In the genomic region with DNA sequence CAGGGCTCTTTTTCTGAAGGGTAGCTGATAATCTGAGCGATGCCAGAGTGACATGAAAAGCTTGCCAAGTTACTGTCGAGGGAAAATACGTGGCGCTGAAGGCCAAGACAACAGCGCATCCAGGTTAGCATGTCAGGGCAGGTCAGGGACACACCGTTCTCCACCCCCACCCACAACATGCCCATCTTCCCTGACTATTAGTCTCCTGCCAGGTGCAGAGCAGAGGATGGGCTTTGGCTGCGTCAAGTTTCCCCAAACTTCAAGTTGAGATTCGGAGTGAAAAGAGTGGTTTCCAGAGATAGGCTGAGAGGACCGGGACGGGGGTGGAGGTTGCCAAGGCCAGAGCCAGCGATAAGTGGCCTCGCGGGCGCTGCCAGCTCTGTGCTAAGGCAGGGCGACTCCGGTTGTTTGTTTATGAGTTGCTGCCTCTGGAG, we compare ENCODE assay signal across 13 cellular contexts. TPM values are rescaled to one million over a fixed set of nuclear protein-coding genes. Genes with fewer than 3 reads are reported as not detected.
DNase-seq lines count a peak whose midpoint lies in the region; ATAC-seq and TF ChIP-seq lines count a peak whose summit lies in the region.
"Had no signal": no experiment of that assay in that cellular context is flagged by ENCODE, and none has a peak within 500 bp of the region (broad histone marks: within the 10 kb centered on the region; RNA-seq: fewer than 3 reads in every experiment).

No MANE protein-coding gene starts in this region.

- CTCF ChIA-PET in SK-N-SH (lab: Yijun Ruan, JAX) = interaction anchor here (1.5 to 2.5 kb wide), 2 partner anchors 9 to 257 kb away, joined by 7 to 15 read pairs; no protein-coding TSS in a partner anchor

- H3K27ac ChIP-seq in SK-N-SH (ENCODE audit: low read depth in 2 of 2, low read length in 1 of 2) = no peak overlapping the region
- peak overlapping the region; percentile 72 for H3K27ac ChIP-seq in lower lobe of right lung
- peak overlapping the region; percentile 62 to 86 (median 74) for H3K27ac ChIP-seq in upper lobe of left lung
- H3K27ac ChIP-seq: colonic mucosa had no signal

- no peaks in the 10 kb centered on the region for H3F3A ChIP-seq in SK-N-SH (replicated peaks; ENCODE audit: insufficient read depth)

- intact Hi-C loops in lower lobe of right lung (cut with DNase I) = no loop called here

- peak overlapping the region; percentile 77; the same call in 1 of the 2 replicates for H2AFZ ChIP-seq in SK-N-SH (ENCODE audit: low read depth)

- H3K36me3 ChIP-seq in SK-N-SH (replicated peaks in 1 of 2; ENCODE audit: control insufficient read depth in 1 of 2, insufficient read depth in 2 of 2, low read length in 1 of 2) (no peaks in the 10 kb centered on the region), lower lobe of right lung (no peaks in the 10 kb centered on the region), upper lobe of left lung (no peaks in the 10 kb centered on the region)
- H3K36me3 ChIP-seq: BE2C, colonic mucosa had no signal

- no peak for TF ChIP-seq RAD21 in SK-N-SH (IDR thresholded peaks at IDR 0.05; ENCODE audit: low read length)

- POLR2A ChIA-PET in SK-N-SH (lab: Yijun Ruan, JAX) = no interaction called here

- H3K27me3 ChIP-seq in SK-N-SH (ENCODE audit: insufficient read depth) (no peaks in the 10 kb centered on the region), lower lobe of right lung (ENCODE audit: low read depth) (peaks cover 32% of the 10 kb centered on the region), upper lobe of left lung (peaks cover 0 to 19% (median 12%) of the 10 kb centered on the region in 4 donors)

- TF ChIP-seq EP300 in SK-N-SH (IDR thresholded peaks at IDR 0.05; ENCODE audit: borderline replicate concordance in 1 of 2, low read depth in 1 of 2, low read length in 1 of 2) (no peak), upper lobe of left lung (IDR thresholded peaks at IDR 0.05) (no peak)

- TF ChIP-seq POLR2A in upper lobe of left lung (IDR thresholded peaks at IDR 0.05) = no peak

- H3K4me1 ChIP-seq in SK-N-SH (ENCODE audit: control insufficient read depth in 1 of 2, insufficient read depth in 2 of 2, low read depth in 1 of 2, low read length in 1 of 2) (peaks cover 0 to 6% of the 10 kb centered on the region in 2 experiments; a peak in 1 of 4 replicates), lower lobe of right lung (peaks cover 32% of the 10 kb centered on the region), upper lobe of left lung (peaks cover 9 to 28% (median 15%) of the 10 kb centered on the region in 4 donors)
- H3K4me1 ChIP-seq: BE2C, colonic mucosa had no signal

- no peaks in the 10 kb centered on the region for H3K9me2 ChIP-seq in SK-N-SH

- H3K79me2 ChIP-seq in SK-N-SH (ENCODE audit: insufficient read depth) = 0 out of 2 replicates have a peak, but pooled peaks cover 3% of the 10 kb centered on the region

- no peak for ATAC-seq in SK-N-SH treated with all-trans-retinoic acid at 6 μM for 48 hours
- peak in 1 of 2 donors; percentile 15 for ATAC-seq in lower lobe of right lung
- no peak for ATAC-seq in upper lobe of left lung (ENCODE audit: low FRiP score in 2 of 2)
- ATAC-seq in HG03521 (IDR thresholded peaks at IDR 0.05; ENCODE audit: unreplicated experiment) = no peak
- no peak for ATAC-seq in GM21576 (IDR thresholded peaks at IDR 0.05; ENCODE audit: unreplicated experiment)

- no peaks in the 10 kb centered on the region for H4K20me1 ChIP-seq in SK-N-SH (ENCODE audit: insufficient read depth)

- H3K9me3 ChIP-seq in SK-N-SH (no peaks in the 10 kb centered on the region), lower lobe of right lung (no peaks in the 10 kb centered on the region), upper lobe of left lung (no peaks in the 10 kb centered on the region)
- H3K9me3 ChIP-seq: BE2C, colonic mucosa had no signal

- WGBS in SK-N-SH (ENCODE audit: low lambda C conversion rate) = 16% methylated on average over 16 of the region's 16 CpGs
- WGBS in upper lobe of left lung, 2 donors = 6 to 11% methylated on average over 11 to 16 of the region's 16 CpGs

- peak overlapping the region in 1 of 2 experiments; percentile 69; a peak in 2 of 4 replicates for H3K4me3 ChIP-seq in SK-N-SH (ENCODE audit: low read depth in 2 of 2, low read length in 1 of 2)
- H3K4me3 ChIP-seq in lower lobe of right lung = peak overlapping the region; percentile 61
- peak overlapping the region; percentile 7 to 65 (median 49) for H3K4me3 ChIP-seq in upper lobe of left lung
- H3K4me3 ChIP-seq: colonic mucosa had no signal

- H3K9ac ChIP-seq in SK-N-SH = no peak overlapping the region

- peak overlapping the region; percentile 87 for H3K4me2 ChIP-seq in SK-N-SH

- DNase-seq in SK-N-SH (no peak), ecto neural progenitor cell (ENCODE audit: low spot score) (peak; percentile 49), lower lobe of right lung (no peak), upper lobe of left lung (peak in 1 of 2 donors; percentile 64), NCI-H146 (lab: John Stamatoyannopoulos, UW) (no peak)
- DNase-seq: activated CD4-positive, alpha-beta T cell treated with anti-CD3 and anti-CD28 coated beads for 4 hours; BE2C; NCI-H2107 had no signal

- TF ChIP-seq CTCF in SK-N-SH (IDR thresholded peaks at IDR 0.05) (no peak), lower lobe of right lung (IDR thresholded peaks at IDR 0.05) (no peak), upper lobe of left lung (IDR thresholded peaks at IDR 0.05) (no peak)

TF ChIP-seq in SK-N-SH, 30 proteins besides CTCF, POLR2A, EP300 and RAD21 (continues in another document):
- TF ChIP-seq, protein P1, sequence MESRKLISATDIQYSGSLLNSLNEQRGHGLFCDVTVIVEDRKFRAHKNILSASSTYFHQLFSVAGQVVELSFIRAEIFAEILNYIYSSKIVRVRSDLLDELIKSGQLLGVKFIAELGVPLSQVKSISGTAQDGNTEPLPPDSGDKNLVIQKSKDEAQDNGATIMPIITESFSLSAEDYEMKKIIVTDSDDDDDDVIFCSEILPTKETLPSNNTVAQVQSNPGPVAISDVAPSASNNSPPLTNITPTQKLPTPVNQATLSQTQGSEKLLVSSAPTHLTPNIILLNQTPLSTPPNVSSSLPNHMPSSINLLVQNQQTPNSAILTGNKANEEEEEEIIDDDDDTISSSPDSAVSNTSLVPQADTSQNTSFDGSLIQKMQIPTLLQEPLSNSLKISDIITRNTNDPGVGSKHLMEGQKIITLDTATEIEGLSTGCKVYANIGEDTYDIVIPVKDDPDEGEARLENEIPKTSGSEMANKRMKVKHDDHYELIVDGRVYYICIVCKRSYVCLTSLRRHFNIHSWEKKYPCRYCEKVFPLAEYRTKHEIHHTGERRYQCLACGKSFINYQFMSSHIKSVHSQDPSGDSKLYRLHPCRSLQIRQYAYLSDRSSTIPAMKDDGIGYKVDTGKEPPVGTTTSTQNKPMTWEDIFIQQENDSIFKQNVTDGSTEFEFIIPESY (IDR thresholded peaks at IDR 0.05; ENCODE audit: borderline replicate concordance, low read depth) = no peak
- TF ChIP-seq, protein P2, sequence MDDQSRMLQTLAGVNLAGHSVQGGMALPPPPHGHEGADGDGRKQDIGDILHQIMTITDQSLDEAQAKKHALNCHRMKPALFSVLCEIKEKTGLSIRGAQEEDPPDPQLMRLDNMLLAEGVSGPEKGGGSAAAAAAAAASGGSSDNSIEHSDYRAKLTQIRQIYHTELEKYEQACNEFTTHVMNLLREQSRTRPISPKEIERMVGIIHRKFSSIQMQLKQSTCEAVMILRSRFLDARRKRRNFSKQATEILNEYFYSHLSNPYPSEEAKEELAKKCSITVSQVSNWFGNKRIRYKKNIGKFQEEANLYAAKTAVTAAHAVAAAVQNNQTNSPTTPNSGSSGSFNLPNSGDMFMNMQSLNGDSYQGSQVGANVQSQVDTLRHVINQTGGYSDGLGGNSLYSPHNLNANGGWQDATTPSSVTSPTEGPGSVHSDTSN (IDR thresholded peaks at IDR 0.05) = no peak
- TF ChIP-seq FOXJ3 (CRISPR knock-in tag; IDR thresholded peaks at IDR 0.05) = no peak

TF ChIP-seq in SK-N-SH treated with all-trans-retinoic acid at 6 μM for 48 hours, 23 proteins besides CTCF, POLR2A, EP300 and RAD21:
- TF ChIP-seq TCF4 (CRISPR knock-in tag; IDR thresholded peaks at IDR 0.05; ENCODE audit: borderline replicate concordance) (no peak), BACH2 (CRISPR knock-in tag; IDR thresholded peaks at IDR 0.05; ENCODE audit: borderline replicate concordance) (no peak), ESRRG (CRISPR knock-in tag; IDR thresholded peaks at IDR 0.05) (no peak), PPARA (CRISPR knock-in tag; IDR thresholded peaks at IDR 0.05; ENCODE audit: borderline replicate concordance) (no peak), ZNF565 (CRISPR knock-in tag; conservative IDR thresholded peaks at IDR 0.05; ENCODE audit: low read depth) (no peak), CSDC2 (CRISPR knock-in tag; IDR thresholded peaks at IDR 0.05) (no peak), GLIS3 (CRISPR knock-in tag; IDR thresholded peaks at IDR 0.05) (no peak), TOX (CRISPR knock-in tag; IDR thresholded peaks at IDR 0.05; ENCODE audit: borderline replicate concordance) (no peak), ZNF70 (CRISPR knock-in tag; IDR thresholded peaks at IDR 0.05) (no peak)
- TF ChIP-seq, protein P3, sequence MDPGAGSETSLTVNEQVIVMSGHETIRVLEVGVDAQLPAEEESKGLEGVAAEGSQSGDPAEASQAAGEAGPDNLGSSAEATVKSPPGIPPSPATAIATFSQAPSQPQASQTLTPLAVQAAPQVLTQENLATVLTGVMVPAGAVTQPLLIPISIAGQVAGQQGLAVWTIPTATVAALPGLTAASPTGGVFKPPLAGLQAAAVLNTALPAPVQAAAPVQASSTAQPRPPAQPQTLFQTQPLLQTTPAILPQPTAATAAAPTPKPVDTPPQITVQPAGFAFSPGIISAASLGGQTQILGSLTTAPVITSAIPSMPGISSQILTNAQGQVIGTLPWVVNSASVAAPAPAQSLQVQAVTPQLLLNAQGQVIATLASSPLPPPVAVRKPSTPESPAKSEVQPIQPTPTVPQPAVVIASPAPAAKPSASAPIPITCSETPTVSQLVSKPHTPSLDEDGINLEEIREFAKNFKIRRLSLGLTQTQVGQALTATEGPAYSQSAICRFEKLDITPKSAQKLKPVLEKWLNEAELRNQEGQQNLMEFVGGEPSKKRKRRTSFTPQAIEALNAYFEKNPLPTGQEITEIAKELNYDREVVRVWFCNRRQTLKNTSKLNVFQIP (CRISPR knock-in tag; IDR thresholded peaks at IDR 0.05; ENCODE audit: borderline replicate concordance, low read depth) = no peak

RNA-seq across cellular contexts. Expression of a gene that starts 1.7 kb away (rescaled TPM):
- 0.46 and 1.1 TPM in 2 replicates for polyA plus RNA-seq in SK-N-SH (2012; rRNA removed)
- polyA plus RNA-seq in SK-N-SH (2012; cell fraction: cytosol; rRNA removed) = 1.1 TPM in 2 replicates
- 0.65 and 0.79 TPM in 2 replicates for polyA plus RNA-seq in SK-N-SH (2012; cell fraction: nucleus; rRNA removed)
- 12.5 TPM for total RNA-seq in lower lobe of right lung
- total RNA-seq in upper lobe of left lung = 10 to 100 TPM in 5 of 6 donors, 1 to 10 TPM in 1; 2.9 to 21.0 (median 14.3) TPM
- total RNA-seq: myocyte had no signal

Comparison
In these comparisons a context has a peak if more than half of its experiments do, and no peak if none do; other contexts are left out.
1. H3K27ac ChIP-seq: peak in lower lobe of right lung (single experiment) and upper lobe of left lung (4 of 4); none in SK-N-SH (0 of 2).